Comparison of ENCODE assay signal across 11 cellular contexts in genomic region chr3:123522666-123523412, GRCh38.
DNase-seq lines count a peak whose midpoint lies in the region; ATAC-seq and TF ChIP-seq lines count a peak whose summit lies in the region.
"Had no signal": no experiment of that assay in that cellular context is flagged by ENCODE, and none has a peak within 500 bp of the region (broad histone marks: within the 10 kb centered on the region; RNA-seq: fewer than 3 reads in every experiment).

No MANE protein-coding gene starts in this region.

- H3K4me1 ChIP-seq in upper lobe of right lung, result peaks cover 7% of the 10 kb centered on the region
- no peaks in the 10 kb centered on the region for H3K4me1 ChIP-seq in breast epithelium
- H3K4me1 ChIP-seq: SJSA1 had no signal

- no peaks in the 10 kb centered on the region for H3K9me3 ChIP-seq in upper lobe of right lung
- H3K9me3 ChIP-seq in breast epithelium, result no peaks in the 10 kb centered on the region
- H3K9me3 ChIP-seq: SJSA1 had no signal

- TF ChIP-seq POLR2A in breast epithelium (IDR thresholded peaks at IDR 0.05), result no peak

- no peak overlapping the region for H3K27ac ChIP-seq in upper lobe of right lung
- no peak overlapping the region for H3K27ac ChIP-seq in breast epithelium
- H3K27ac ChIP-seq: C4-2B, SJSA1 had no signal

- peaks cover 50% of the 10 kb centered on the region for H3K4me1 Mint-ChIP-seq in activated naive CD8-positive, alpha-beta T cell (ENCODE audit: low read depth)
- peaks cover 35% of the 10 kb centered on the region for H3K4me1 Mint-ChIP-seq in chondrocyte (ENCODE audit: low read depth)

- peaks cover 25% of the 10 kb centered on the region for H3K36me3 ChIP-seq in upper lobe of right lung
- no peaks in the 10 kb centered on the region for H3K36me3 ChIP-seq in breast epithelium

- ATAC-seq in Right ventricle myocardium inferior, result peak; percentile 78
- ATAC-seq in upper lobe of right lung, result peak; percentile 59

- H3K4me3 Mint-ChIP-seq in activated naive CD8-positive, alpha-beta T cell, result peak overlapping the region; percentile 48
- H3K4me3 Mint-ChIP-seq in chondrocyte (ENCODE audit: unreplicated experiment), result no peak overlapping the region

- H3K9me3 Mint-ChIP-seq in activated naive CD8-positive, alpha-beta T cell (ENCODE audit: low read depth), result no peaks in the 10 kb centered on the region
- no peaks in the 10 kb centered on the region for H3K9me3 Mint-ChIP-seq in chondrocyte (ENCODE audit: low read depth)

- DNase-seq in Right ventricle myocardium inferior (ENCODE audit: missing footprints) (peak; percentile 76), cardiac septum (ENCODE audit: low spot score) (no peak), inferior parietal cortex (ENCODE audit: extremely low spot score) (peak; percentile 11), upper lobe of right lung (no peak), breast epithelium (ENCODE audit: low spot score in 2 of 2) (no peak), chondrocyte (ENCODE audit: low spot score) (no peak)
- DNase-seq in activated CD4-positive, alpha-beta T cell treated with anti-CD3 and anti-CD28 coated beads, Interleukin-2, amount 50 U/mL, for 1 hour, result no peak
- DNase-seq: activated CD8-positive, alpha-beta memory T cell treated with anti-CD3 and anti-CD28 coated beads, Interleukin-2, amount 50 U/mL, for 4 hours had no signal

- TF ChIP-seq CTCF in upper lobe of right lung (IDR thresholded peaks at IDR 0.05) (no peak), breast epithelium (IDR thresholded peaks at IDR 0.05) (no peak), chondrocyte (IDR thresholded peaks at IDR 0.05) (no peak)

- H3K27me3 ChIP-seq in upper lobe of right lung (no peaks in the 10 kb centered on the region), breast epithelium (no peaks in the 10 kb centered on the region)
- H3K27me3 ChIP-seq: SJSA1 had no signal

- H3K27ac Mint-ChIP-seq in activated naive CD8-positive, alpha-beta T cell, result peak overlapping the region; percentile 88
- no peak overlapping the region for H3K27ac Mint-ChIP-seq in chondrocyte (ENCODE audit: unreplicated experiment)

- peaks cover 10% of the 10 kb centered on the region for H3K36me3 Mint-ChIP-seq in activated naive CD8-positive, alpha-beta T cell
- H3K36me3 Mint-ChIP-seq in chondrocyte (ENCODE audit: low read depth), result peaks cover 26% of the 10 kb centered on the region

- H3K4me3 ChIP-seq in upper lobe of right lung (no peak overlapping the region), breast epithelium (no peak overlapping the region)
- H3K4me3 ChIP-seq: SJSA1 had no signal

- no peaks in the 10 kb centered on the region for H3K27me3 Mint-ChIP-seq in activated naive CD8-positive, alpha-beta T cell
- H3K27me3 Mint-ChIP-seq in chondrocyte (ENCODE audit: low read depth), result no peaks in the 10 kb centered on the region

- intact Hi-C loops in Right ventricle myocardium inferior (cut with DNase I) (no loop called here), cardiac septum (cut with DNase I) (no loop called here), upper lobe of right lung (cut with DNase I) (no loop called here), breast epithelium (cut with DNase I; ENCODE audit: low total_unique reads) (no loop called here)

Comparison
In these comparisons a context has a peak if more than half of its experiments do, and no peak if none do; other contexts are left out.
1. DNase-seq: peak in Right ventricle myocardium inferior (single experiment) and inferior parietal cortex (single experiment); none in cardiac septum (single experiment), upper lobe of right lung (single experiment), breast epithelium (0 of 2), chondrocyte (single experiment) and activated CD4-positive, alpha-beta T cell treated with anti-CD3 and anti-CD28 coated beads, Interleukin-2, amount 50 U/mL, for 1 hour (single experiment).